Comparison of ENCODE assay signal across 8 cellular contexts in genomic region chr6:33313105-33313708, GRCh38. TPM values are rescaled to one million over a fixed set of nuclear protein-coding genes. Genes with fewer than 3 reads are reported as not detected.
DNase-seq lines count a peak whose midpoint lies in the region; ATAC-seq and TF ChIP-seq lines count a peak whose summit lies in the region.

No MANE protein-coding gene starts in this region.

- peaks cover 15% of the 10 kb centered on the region for H3K36me3 Mint-ChIP-seq in CD4-positive, CD25-positive, alpha-beta regulatory T cell
- H3K36me3 Mint-ChIP-seq in activated T-helper 2 cell treated with anti-CD3 and anti-CD28 coated beads, Interferon-gamma antibody, Interleukin-2, Interleukin-4, amounts not matched to agents 10 μg/mL and 5 μg/mL and 100 μg/mL, durations not matched to agents 14 hours and 24 hours and 36 hours (ENCODE audit: low read depth) = peaks cover 54% of the 10 kb centered on the region
- H3K36me3 Mint-ChIP-seq in nephron progenitor cell (ENCODE audit: low read depth) = peaks cover 2% of the 10 kb centered on the region

- peak overlapping the region; percentile 100 for H3K27ac ChIP-seq in CD4-positive, CD25-positive, alpha-beta regulatory T cell (ENCODE audit: insufficient read depth, low read length, poor library complexity, severe bottlenecking)
- peak overlapping the region; percentile 96 to 98 for H3K27ac ChIP-seq in uterus

- H3K4me1 Mint-ChIP-seq in CD4-positive, CD25-positive, alpha-beta regulatory T cell = peaks cover 4 to 82% (median 28%) of the 10 kb centered on the region in 4 donors
- peaks cover 34% of the 10 kb centered on the region for H3K4me1 Mint-ChIP-seq in activated T-helper 2 cell treated with anti-CD3 and anti-CD28 coated beads, Interferon-gamma antibody, Interleukin-2, Interleukin-4, amounts not matched to agents 10 μg/mL and 5 μg/mL and 100 μg/mL, durations not matched to agents 14 hours and 24 hours and 36 hours (ENCODE audit: low read depth)
- H3K4me1 Mint-ChIP-seq in nephron progenitor cell = peaks cover 62% of the 10 kb centered on the region

- intact Hi-C loops in activated T-helper 2 cell treated with anti-CD3 and anti-CD28 coated beads, Interferon-gamma antibody, Interleukin-2, Interleukin-4, amounts not matched to agents 10 μg/mL and 5 μg/mL and 100 μg/mL, durations not matched to agents 14 hours and 24 hours and 36 hours (cut with micrococcal nuclease) = loop anchor here (2.0 to 10.0 kb wide), 5 partner anchors 34 to 458 kb away; partner anchors contain the start of genes B3GALT4, PSMB9 and TAP1
- intact Hi-C loops in uterus (cut with DNase I; ENCODE audit: low total_unique reads) = no loop called here

- peaks cover 57% of the 10 kb centered on the region for H3K4me1 ChIP-seq in CD4-positive, CD25-positive, alpha-beta regulatory T cell (ENCODE audit: control insufficient read depth, insufficient read depth, low read length, poor library complexity, severe bottlenecking)
- H3K4me1 ChIP-seq in HAP-1 (peaks cover 13% of the 10 kb centered on the region), uterus (peaks cover 0 to 5% of the 10 kb centered on the region in 2 donors)

- peak overlapping the region; percentile 94 for H3K4me3 ChIP-seq in CD4-positive, CD25-positive, alpha-beta regulatory T cell (ENCODE audit: low read depth, low read length)
- H3K4me3 ChIP-seq in HAP-1 = peak overlapping the region; percentile 73
- H3K4me3 ChIP-seq in fibroblast of the aortic adventitia (ENCODE audit: low read depth, low read length) = peak overlapping the region; percentile 92
- H3K4me3 ChIP-seq in uterus = peak overlapping the region; percentile 77 to 90

- H3K27me3 ChIP-seq in CD4-positive, CD25-positive, alpha-beta regulatory T cell (ENCODE audit: control insufficient read depth, insufficient read depth, low read length) = no peaks in the 10 kb centered on the region
- H3K27me3 ChIP-seq in HAP-1 (ENCODE audit: low read depth) = no peaks in the 10 kb centered on the region
- no peaks in the 10 kb centered on the region for H3K27me3 ChIP-seq in uterus

- peak overlapping the region; percentile 98 to 99 (median 99) for H3K27ac Mint-ChIP-seq in CD4-positive, CD25-positive, alpha-beta regulatory T cell
- H3K27ac Mint-ChIP-seq in activated T-helper 2 cell treated with anti-CD3 and anti-CD28 coated beads, Interferon-gamma antibody, Interleukin-2, Interleukin-4, amounts not matched to agents 10 μg/mL and 5 μg/mL and 100 μg/mL, durations not matched to agents 14 hours and 24 hours and 36 hours = peak overlapping the region; percentile 98
- H3K27ac Mint-ChIP-seq in nephron progenitor cell = peak overlapping the region; percentile 73

- H3K27me3 Mint-ChIP-seq in CD4-positive, CD25-positive, alpha-beta regulatory T cell = no peaks in the 10 kb centered on the region
- H3K27me3 Mint-ChIP-seq in activated T-helper 2 cell treated with anti-CD3 and anti-CD28 coated beads, Interferon-gamma antibody, Interleukin-2, Interleukin-4, amounts not matched to agents 10 μg/mL and 5 μg/mL and 100 μg/mL, durations not matched to agents 14 hours and 24 hours and 36 hours (ENCODE audit: low read depth) = no peaks in the 10 kb centered on the region
- H3K27me3 Mint-ChIP-seq in nephron progenitor cell (ENCODE audit: low read depth, poor library complexity) = peaks cover 55% of the 10 kb centered on the region

- TF ChIP-seq CTCF in fibroblast of the aortic adventitia (IDR thresholded peaks at IDR 0.05; ENCODE audit: insufficient read depth, low read length) (no peak), nephron progenitor cell (IDR thresholded peaks at IDR 0.05) (no peak), uterus (IDR thresholded peaks at IDR 0.05) (no peak)

- peaks cover 18% of the 10 kb centered on the region for H3K36me3 ChIP-seq in CD4-positive, CD25-positive, alpha-beta regulatory T cell (ENCODE audit: control insufficient read depth, insufficient read depth, low read length)
- H3K36me3 ChIP-seq in HAP-1 (replicated peaks) (0 out of 2 replicates have a peak, but pooled peaks cover 3% of the 10 kb centered on the region), uterus (no peaks in the 10 kb centered on the region)

- in situ Hi-C loops in HAP-1 (cut with MboI; ENCODE audit: low sequenced_read_pairs) = no loop called here

- no peak for TF ChIP-seq POLR2A in uterus (IDR thresholded peaks at IDR 0.05)

- H3K9me3 Mint-ChIP-seq in CD4-positive, CD25-positive, alpha-beta regulatory T cell = no peaks in the 10 kb centered on the region
- no peaks in the 10 kb centered on the region for H3K9me3 Mint-ChIP-seq in activated T-helper 2 cell treated with anti-CD3 and anti-CD28 coated beads, Interferon-gamma antibody, Interleukin-2, Interleukin-4, amounts not matched to agents 10 μg/mL and 5 μg/mL and 100 μg/mL, durations not matched to agents 14 hours and 24 hours and 36 hours
- no peaks in the 10 kb centered on the region for H3K9me3 Mint-ChIP-seq in nephron progenitor cell

- H3K9me3 ChIP-seq in CD4-positive, CD25-positive, alpha-beta regulatory T cell (ENCODE audit: control insufficient read depth in 2 of 2, low read length in 2 of 2) = no peaks in the 10 kb centered on the region
- no peaks in the 10 kb centered on the region for H3K9me3 ChIP-seq in HAP-1
- no peaks in the 10 kb centered on the region for H3K9me3 ChIP-seq in uterus

- DNase-seq in CD4-positive, CD25-positive, alpha-beta regulatory T cell = peak in 1 of 3 donors; percentile 53
- DNase-seq in HAP-1 (ENCODE audit: low spot score in 2 of 2) (peak in 1 of 2 experiments; percentile 63), NCI-H69 (lab: John Stamatoyannopoulos, UW) (peak; percentile 82), fibroblast of the aortic adventitia (ENCODE audit: low read depth) (no peak), nephron progenitor cell (peak; percentile 44), uterus (no peak)
- DNase-seq in activated T-helper 2 cell treated with anti-CD3 and anti-CD28 coated beads, Interferon-gamma antibody, Interleukin-2, Interleukin-4, amounts not matched to agents 10 μg/mL and 5 μg/mL and 100 μg/mL, durations not matched to agents 14 hours and 24 hours and 36 hours (ENCODE audit: low spot score) = no peak

- H3K4me3 Mint-ChIP-seq in CD4-positive, CD25-positive, alpha-beta regulatory T cell = peak overlapping the region; percentile 99 to 100 (median 99)
- H3K4me3 Mint-ChIP-seq in activated T-helper 2 cell treated with anti-CD3 and anti-CD28 coated beads, Interferon-gamma antibody, Interleukin-2, Interleukin-4, amounts not matched to agents 10 μg/mL and 5 μg/mL and 100 μg/mL, durations not matched to agents 14 hours and 24 hours and 36 hours (ENCODE audit: low read depth) = peak overlapping the region; percentile 99
- peak overlapping the region; percentile 90 for H3K4me3 Mint-ChIP-seq in nephron progenitor cell

- ATAC-seq in CD4-positive, CD25-positive, alpha-beta regulatory T cell (ENCODE audit: low read depth in 2 of 2) = no peak
- no peak for ATAC-seq in HG03280 (IDR thresholded peaks at IDR 0.05; ENCODE audit: unreplicated experiment)

RNA-seq across cellular contexts. Expression of gene TAPBP, which starts 0.7 kb away (rescaled TPM):
- 281 TPM for total RNA-seq in CD4-positive, CD25-positive, alpha-beta regulatory T cell
- 100 to 1,000 TPM; 251 to 314 (median 262) TPM for polyA plus RNA-seq in CD4-positive, CD25-positive, alpha-beta regulatory T cell
- total RNA-seq in activated T-helper 2 cell treated with anti-CD3 and anti-CD28 coated beads, Interferon-gamma antibody, Interleukin-2, Interleukin-4, amounts not matched to agents 10 μg/mL and 5 μg/mL and 100 μg/mL, durations not matched to agents 14 hours and 24 hours and 36 hours = 274 and 276 TPM in 2 replicates
- total RNA-seq in fibroblast of the aortic adventitia (ENCODE audit: low replicate concordance) = 50.2 and 86.2 TPM in 2 replicates
- total RNA-seq in uterus = 10 to 100 TPM; 17.6 to 83.9 (median 41.4) TPM

RNA-seq across cellular contexts. Expression of gene ZBTB22, which starts 4.3 kb away (rescaled TPM):
- 19.4 TPM for total RNA-seq in CD4-positive, CD25-positive, alpha-beta regulatory T cell
- 10 to 100 TPM in 2 of 4 donors, 1 to 10 TPM in 2; 8.3 to 13.5 (median 11.5) TPM for polyA plus RNA-seq in CD4-positive, CD25-positive, alpha-beta regulatory T cell
- total RNA-seq in activated T-helper 2 cell treated with anti-CD3 and anti-CD28 coated beads, Interferon-gamma antibody, Interleukin-2, Interleukin-4, amounts not matched to agents 10 μg/mL and 5 μg/mL and 100 μg/mL, durations not matched to agents 14 hours and 24 hours and 36 hours = 10.9 and 14.4 TPM in 2 replicates
- total RNA-seq in fibroblast of the aortic adventitia (ENCODE audit: low replicate concordance) = 9.0 and 12.8 TPM in 2 replicates
- 10 to 100 TPM in 2 of 4 donors, 1 to 10 TPM in 2; 3.8 to 31.3 (median 16.0) TPM for total RNA-seq in uterus

RNA-seq across cellular contexts. Expression of gene DAXX, which starts 9.6 kb away (rescaled TPM):
- total RNA-seq in CD4-positive, CD25-positive, alpha-beta regulatory T cell = 45.1 TPM
- 100 to 1,000 TPM in 2 of 4 donors, 10 to 100 TPM in 2; 88.0 to 104 (median 97.5) TPM for polyA plus RNA-seq in CD4-positive, CD25-positive, alpha-beta regulatory T cell
- total RNA-seq in activated T-helper 2 cell treated with anti-CD3 and anti-CD28 coated beads, Interferon-gamma antibody, Interleukin-2, Interleukin-4, amounts not matched to agents 10 μg/mL and 5 μg/mL and 100 μg/mL, durations not matched to agents 14 hours and 24 hours and 36 hours = 61.5 and 64.7 TPM in 2 replicates
- total RNA-seq in fibroblast of the aortic adventitia (ENCODE audit: low replicate concordance) (42.2 and 149 TPM in 2 replicates), uterus (100 to 1,000 TPM in 1 of 4 donors, 10 to 100 TPM in 3; 18.2 to 120 (median 32.3) TPM)

RNA-seq across cellular contexts. Expression of gene RGL2, which starts 14.5 kb away (rescaled TPM):
- 59.2 TPM for total RNA-seq in CD4-positive, CD25-positive, alpha-beta regulatory T cell
- polyA plus RNA-seq in CD4-positive, CD25-positive, alpha-beta regulatory T cell = 1 to 10 TPM; 7.2 to 9.4 (median 8.1) TPM
- 31.5 and 32.9 TPM in 2 replicates for total RNA-seq in activated T-helper 2 cell treated with anti-CD3 and anti-CD28 coated beads, Interferon-gamma antibody, Interleukin-2, Interleukin-4, amounts not matched to agents 10 μg/mL and 5 μg/mL and 100 μg/mL, durations not matched to agents 14 hours and 24 hours and 36 hours
- total RNA-seq in fibroblast of the aortic adventitia (ENCODE audit: low replicate concordance) (25.8 and 27.9 TPM in 2 replicates), uterus (100 to 1,000 TPM in 1 of 4 donors, 10 to 100 TPM in 3; 34.4 to 118 (median 36.0) TPM)

RNA-seq across cellular contexts. Expression of gene PFDN6, which starts 23.8 kb away (rescaled TPM):
- total RNA-seq in CD4-positive, CD25-positive, alpha-beta regulatory T cell = 20.0 TPM
- 10 to 100 TPM; 33.7 to 47.0 (median 38.4) TPM for polyA plus RNA-seq in CD4-positive, CD25-positive, alpha-beta regulatory T cell
- 104 and 117 TPM in 2 replicates for total RNA-seq in activated T-helper 2 cell treated with anti-CD3 and anti-CD28 coated beads, Interferon-gamma antibody, Interleukin-2, Interleukin-4, amounts not matched to agents 10 μg/mL and 5 μg/mL and 100 μg/mL, durations not matched to agents 14 hours and 24 hours and 36 hours
- 8.9 and 21.7 TPM in 2 replicates for total RNA-seq in fibroblast of the aortic adventitia (ENCODE audit: low replicate concordance)
- 10 to 100 TPM; 13.6 to 33.5 (median 21.6) TPM for total RNA-seq in uterus

Comparison
In these comparisons a context has a peak if more than half of its experiments do, and no peak if none do; other contexts are left out.
1. DNase-seq: peak in NCI-H69 (single experiment) and nephron progenitor cell (single experiment); none in activated T-helper 2 cell treated with anti-CD3 and anti-CD28 coated beads, Interferon-gamma antibody, Interleukin-2, Interleukin-4, amounts not matched to agents 10 μg/mL and 5 μg/mL and 100 μg/mL, durations not matched to agents 14 hours and 24 hours and 36 hours (single experiment), fibroblast of the aortic adventitia (single experiment) and uterus (0 of 2).
2. Peak in every context shown above with its lines, with median percentiles within 50 percentile points of each other: H3K4me3 ChIP-seq, H3K27ac Mint-ChIP-seq and H3K4me3 Mint-ChIP-seq.